12 cellular contexts compared by ENCODE assay signal in the genomic region with DNA sequence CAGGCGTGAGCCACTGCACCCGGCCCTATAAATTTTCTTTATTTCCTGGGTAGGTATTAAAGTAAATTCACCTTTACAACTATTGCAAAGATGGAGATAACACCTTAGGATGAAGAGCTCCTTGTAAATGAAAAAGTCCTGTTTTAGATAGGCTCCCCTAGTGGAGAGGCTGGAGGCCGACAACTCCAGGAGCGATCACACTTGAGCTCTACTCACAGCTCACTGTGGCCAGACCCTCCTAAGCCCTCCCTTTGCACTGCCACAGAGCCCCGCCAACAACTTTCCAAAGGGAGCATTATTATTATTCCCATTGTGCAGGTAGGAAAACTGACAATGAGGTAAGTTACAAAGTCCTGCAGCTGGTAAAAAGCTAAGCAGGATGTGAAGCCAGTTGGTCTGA.
A peak's percentile ranks its signal among the peaks of the same experiment; 100 is the strongest.
DNase-seq lines count a peak whose midpoint lies in the region; ATAC-seq and TF ChIP-seq lines count a peak whose summit lies in the region.
"Had no signal": no experiment of that assay in that cellular context is flagged by ENCODE, and none has a peak within 500 bp of the region (broad histone marks: within the 10 kb centered on the region; RNA-seq: fewer than 3 reads in every experiment).

No MANE protein-coding gene starts in this region.

- TF ChIP-seq EP300 in upper lobe of left lung (IDR thresholded peaks at IDR 0.05), result no peak

- no peaks in the 10 kb centered on the region for H3K36me3 ChIP-seq in cardiac muscle cell
- H3K36me3 ChIP-seq in upper lobe of left lung, result no peaks in the 10 kb centered on the region
- H3K36me3 ChIP-seq: MG63 had no signal

- H3K27ac ChIP-seq in cardiac muscle cell (no peak overlapping the region), upper lobe of left lung (no peak overlapping the region)

- no peaks in the 10 kb centered on the region for H3K9me3 Mint-ChIP-seq in endothelial cell (ENCODE audit: unreplicated experiment)
- no peaks in the 10 kb centered on the region for H3K9me3 Mint-ChIP-seq in stimulated activated naive B cell treated with anti-CD40 and anti-IgM and Interleukin-4, amounts not matched to agents 10 μg/mL and 1 μg/mL and 100 μg/mL, for 72 hours
- peaks cover under 1% of the 10 kb centered on the region for H3K9me3 Mint-ChIP-seq in activated T-cell treated with anti-CD3 and anti-CD28 coated beads, Interleukin-2, amount 50 U/mL, for 24 hours
- H3K9me3 Mint-ChIP-seq: CD4-positive, alpha-beta T cell had no signal

- H3K27me3 ChIP-seq in cardiac muscle cell, result no peaks in the 10 kb centered on the region
- H3K27me3 ChIP-seq in upper lobe of left lung, result no peaks in the 10 kb centered on the region
- H3K27me3 ChIP-seq: MG63 had no signal

- no peaks in the 10 kb centered on the region for H3K4me1 Mint-ChIP-seq in endothelial cell (ENCODE audit: unreplicated experiment)
- no peaks in the 10 kb centered on the region for H3K4me1 Mint-ChIP-seq in stimulated activated naive B cell treated with anti-CD40 and anti-IgM and Interleukin-4, amounts not matched to agents 10 μg/mL and 1 μg/mL and 100 μg/mL, for 72 hours
- peaks cover 41% of the 10 kb centered on the region for H3K4me1 Mint-ChIP-seq in activated T-cell treated with anti-CD3 and anti-CD28 coated beads, Interleukin-2, amount 50 U/mL, for 24 hours (ENCODE audit: low read depth)

- 90 to 92% methylated on average over 5 of the region's 5 CpGs for WGBS in upper lobe of left lung, 2 donors

- H3K9me3 ChIP-seq in cardiac muscle cell (ENCODE audit: low read depth) (no peaks in the 10 kb centered on the region), upper lobe of left lung (no peaks in the 10 kb centered on the region)
- H3K9me3 ChIP-seq: MG63 had no signal

- TF ChIP-seq POLR2A in upper lobe of left lung (IDR thresholded peaks at IDR 0.05), result no peak

- no peak overlapping the region for H3K4me3 Mint-ChIP-seq in endothelial cell (ENCODE audit: unreplicated experiment)
- H3K4me3 Mint-ChIP-seq in stimulated activated naive B cell treated with anti-CD40 and anti-IgM and Interleukin-4, amounts not matched to agents 10 μg/mL and 1 μg/mL and 100 μg/mL, for 72 hours, result no peak overlapping the region
- no peak overlapping the region for H3K4me3 Mint-ChIP-seq in activated T-cell treated with anti-CD3 and anti-CD28 coated beads, Interleukin-2, amount 50 U/mL, for 24 hours
- H3K4me3 Mint-ChIP-seq: CD4-positive, alpha-beta T cell had no signal

- intact Hi-C loops in cardiac septum (cut with DNase I), result no loop called here

- H3K4me3 ChIP-seq in cardiac muscle cell (no peak overlapping the region), upper lobe of left lung (no peak overlapping the region)
- H3K4me3 ChIP-seq: MG63 had no signal

- H3K27ac Mint-ChIP-seq in endothelial cell (ENCODE audit: unreplicated experiment), result no peak overlapping the region
- H3K27ac Mint-ChIP-seq in stimulated activated naive B cell treated with anti-CD40 and anti-IgM and Interleukin-4, amounts not matched to agents 10 μg/mL and 1 μg/mL and 100 μg/mL, for 72 hours, result no peak overlapping the region
- no peak overlapping the region for H3K27ac Mint-ChIP-seq in activated T-cell treated with anti-CD3 and anti-CD28 coated beads, Interleukin-2, amount 50 U/mL, for 24 hours
- H3K27ac Mint-ChIP-seq: CD4-positive, alpha-beta T cell had no signal

- H3K4me1 ChIP-seq in cardiac muscle cell (ENCODE audit: low read depth), result no peaks in the 10 kb centered on the region
- peaks cover 0 to 6% (median 2%) of the 10 kb centered on the region in 4 donors for H3K4me1 ChIP-seq in upper lobe of left lung

- TF ChIP-seq CTCF in cardiac muscle cell (IDR thresholded peaks at IDR 0.05; ENCODE audit: low read depth, low read length) (peak; percentile 53), endothelial cell (IDR thresholded peaks at IDR 0.05; ENCODE audit: unreplicated experiment) (peak; percentile 66), upper lobe of left lung (IDR thresholded peaks at IDR 0.05) (no peak)

- peaks cover 5% of the 10 kb centered on the region for H3K27me3 Mint-ChIP-seq in endothelial cell (ENCODE audit: unreplicated experiment)
- peaks cover 28 to 29% of the 10 kb centered on the region in 2 donors for H3K27me3 Mint-ChIP-seq in stimulated activated naive B cell treated with anti-CD40 and anti-IgM and Interleukin-4, amounts not matched to agents 10 μg/mL and 1 μg/mL and 100 μg/mL, for 72 hours
- H3K27me3 Mint-ChIP-seq in activated T-cell treated with anti-CD3 and anti-CD28 coated beads, Interleukin-2, amount 50 U/mL, for 24 hours, result peaks cover 7% of the 10 kb centered on the region

- no peaks in the 10 kb centered on the region for H3K36me3 Mint-ChIP-seq in endothelial cell (ENCODE audit: low read depth, unreplicated experiment)
- H3K36me3 Mint-ChIP-seq in stimulated activated naive B cell treated with anti-CD40 and anti-IgM and Interleukin-4, amounts not matched to agents 10 μg/mL and 1 μg/mL and 100 μg/mL, for 72 hours, result no peaks in the 10 kb centered on the region
- H3K36me3 Mint-ChIP-seq in activated T-cell treated with anti-CD3 and anti-CD28 coated beads, Interleukin-2, amount 50 U/mL, for 24 hours (ENCODE audit: low read depth), result no peaks in the 10 kb centered on the region

- peak; percentile 48 to 54 for ATAC-seq in stimulated activated naive B cell treated with anti-CD40 and anti-IgM and Interleukin-4, amounts not matched to agents 10 μg/mL and 1 μg/mL and 100 μg/mL, for 72 hours (replicated peaks)
- ATAC-seq in upper lobe of left lung (ENCODE audit: low FRiP score in 2 of 2), result no peak

- DNase-seq in cardiac muscle cell (ENCODE audit: low read depth in 1 of 2, low spot score in 1 of 2) (peak in 1 of 2 donors; percentile 22), cardiac septum (ENCODE audit: low spot score) (no peak), NCI-H69 (lab: John Stamatoyannopoulos, UW) (peak; percentile 73), endothelial cell (ENCODE audit: low spot score) (peak; percentile 20), pons (ENCODE audit: low spot score) (no peak), upper lobe of left lung (no peak)
- DNase-seq in stimulated activated naive B cell treated with anti-CD40 and anti-IgM and Interleukin-4, amounts not matched to agents 10 μg/mL and 1 μg/mL and 100 μg/mL, for 72 hours, result no peak
- DNase-seq in activated T-cell treated with anti-CD3 and anti-CD28 coated beads, Interleukin-2, amount 50 U/mL, for 24 hours, result no peak
- DNase-seq: CD4-positive, alpha-beta T cell; MG63; stimulated activated naive CD4-positive, alpha-beta T cell treated with Interleukin-2 at 50 U/mL for 16 hours; SW 1271 had no signal

Comparison
In these comparisons a context has a peak if more than half of its experiments do, and no peak if none do; other contexts are left out.
1. DNase-seq: peak in NCI-H69 (single experiment) and endothelial cell (single experiment); none in cardiac septum (single experiment), stimulated activated naive B cell treated with anti-CD40 and anti-IgM and Interleukin-4, amounts not matched to agents 10 μg/mL and 1 μg/mL and 100 μg/mL, for 72 hours (single experiment), activated T-cell treated with anti-CD3 and anti-CD28 coated beads, Interleukin-2, amount 50 U/mL, for 24 hours (single experiment), pons (single experiment) and upper lobe of left lung (0 of 2).
2. CTCF ChIP-seq: peak in cardiac muscle cell (single experiment) and endothelial cell (single experiment); none in upper lobe of left lung (0 of 6).
3. ATAC-seq: peak in stimulated activated naive B cell treated with anti-CD40 and anti-IgM and Interleukin-4, amounts not matched to agents 10 μg/mL and 1 μg/mL and 100 μg/mL, for 72 hours (2 of 2); none in upper lobe of left lung (0 of 2).